8 cellular contexts compared by ENCODE assay signal in genomic region chr3:49238274-49239127, GRCh38. TPM values are rescaled to one million over a fixed set of nuclear protein-coding genes. Genes with fewer than 3 reads are reported as not detected.
DNase-seq lines count a peak whose midpoint lies in the region; ATAC-seq, FAIRE-seq and TF ChIP-seq lines count a peak whose summit lies in the region.

No MANE protein-coding gene starts in this region.

- peaks cover 10% of the 10 kb centered on the region for H3K4me1 ChIP-seq in foreskin keratinocyte

- H3K36me3 ChIP-seq in MG63 = no peaks in the 10 kb centered on the region

- TF ChIP-seq CTCF in foreskin keratinocyte (conservative IDR thresholded peaks at IDR 0.05) (no peak), GM20000 (IDR thresholded peaks at IDR 0.05; ENCODE audit: extremely low read depth, missing control alignments) (no peak)

- no peak overlapping the region for H3K4me3 ChIP-seq in MG63

- DNase-seq in GM12892 (ENCODE audit: insufficient read length) = no peak
- peak; percentile 98 for DNase-seq in SKM-1 treated with dmso at 0.1 percent for 144 hours (lab: John Stamatoyannopoulos, UW; ENCODE audit: unreplicated experiment)
- peak; percentile 94 to 98 for DNase-seq in foreskin keratinocyte
- DNase-seq in putamen (ENCODE audit: low spot score) = peak; percentile 26
- no peak for DNase-seq in MG63
- DNase-seq in GM20000 (ENCODE audit: low spot score) = no peak

- TF ChIP-seq POLR2A in GM12892 (IDR thresholded peaks at IDR 0.05; ENCODE audit: low read depth, low read length) = no peak

- no peaks in the 10 kb centered on the region for H3K27me3 ChIP-seq in foreskin keratinocyte
- H3K27me3 ChIP-seq in MG63 = no peaks in the 10 kb centered on the region

- peak; percentile 97 for FAIRE-seq in GM12892 (lab: Jason Lieb, UNC)

- ATAC-seq in foreskin keratinocyte (peak; percentile 97), GM19324 (IDR thresholded peaks at IDR 0.05; ENCODE audit: low FRiP score, unreplicated experiment) (no peak), GM21360 (IDR thresholded peaks at IDR 0.05; ENCODE audit: unreplicated experiment) (no peak)

- no peaks in the 10 kb centered on the region for H3K9me3 ChIP-seq in MG63

- peak overlapping the region; percentile 76 for H3K27ac ChIP-seq in foreskin keratinocyte

RNA-seq across cellular contexts. Expression of gene C3orf62, which starts 38.5 kb away (rescaled TPM):
- 6.3 TPM for polyA plus RNA-seq in GM12892 (2012; ENCODE audit: missing spikeins)
- total RNA-seq in foreskin keratinocyte = 2.3 and 2.4 TPM in 2 replicates
- polyA plus RNA-seq in foreskin keratinocyte = 2.2 and 2.5 TPM in 2 replicates
- 1.4 and 2.7 TPM in 2 replicates for total RNA-seq in MG63 (2014; rRNA removed; shearing (Covaris generic); ENCODE audit: low replicate concordance)

Comparison
In these comparisons a context has a peak if more than half of its experiments do, and no peak if none do; other contexts are left out.
1. DNase-seq: peak in SKM-1 treated with dmso at 0.1 percent for 144 hours (single experiment), foreskin keratinocyte (2 of 2) and putamen (single experiment); none in GM12892 (single experiment), MG63 (single experiment) and GM20000 (single experiment).